8 cellular contexts compared by ENCODE assay signal in the genomic region with DNA sequence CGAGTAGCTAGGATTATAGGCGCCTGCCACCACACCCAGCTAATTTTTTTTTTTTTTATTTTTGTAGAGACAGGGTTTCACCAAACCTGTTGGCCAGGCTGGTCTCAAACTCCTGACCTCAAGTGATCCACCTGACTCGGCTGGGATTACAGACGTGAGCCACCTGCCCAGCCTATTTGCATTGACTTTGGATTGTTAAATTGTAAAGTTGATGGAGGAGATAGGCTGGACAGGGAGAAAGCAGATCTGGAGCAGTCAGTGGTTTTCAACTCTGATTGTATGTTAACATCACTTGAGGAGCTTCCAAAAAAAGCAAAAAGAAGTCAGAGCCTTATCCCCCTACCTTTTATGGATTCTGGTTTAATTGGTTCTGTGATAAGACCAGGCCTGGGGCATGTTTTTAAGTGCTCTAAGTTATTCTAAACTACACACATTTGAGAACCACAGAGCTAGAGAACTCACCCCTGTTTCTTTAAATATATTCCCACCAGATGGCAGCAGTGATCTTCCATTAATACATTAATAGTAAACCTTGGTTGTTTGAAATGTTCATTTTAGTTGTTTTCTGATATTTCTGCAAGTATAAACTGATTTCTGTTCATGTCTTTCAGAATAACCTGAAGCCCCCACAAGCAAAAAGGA. TPM values are rescaled to one million over a fixed set of nuclear protein-coding genes. Genes with fewer than 3 reads are reported as not detected.
DNase-seq lines count a peak whose midpoint lies in the region; ATAC-seq and TF ChIP-seq lines count a peak whose summit lies in the region.

No MANE protein-coding gene starts in this region.

- H3K4me3 Mint-ChIP-seq in progenitor cell of endocrine pancreas (ENCODE audit: low read depth), result no peak overlapping the region

- H3K9me3 Mint-ChIP-seq in progenitor cell of endocrine pancreas (ENCODE audit: low read depth), result no peaks in the 10 kb centered on the region

- no peak for ATAC-seq in HG03520 (IDR thresholded peaks at IDR 0.05; ENCODE audit: unreplicated experiment)

- H3K27ac Mint-ChIP-seq in progenitor cell of endocrine pancreas, result peak overlapping the region; percentile 52

- H3K36me3 Mint-ChIP-seq in progenitor cell of endocrine pancreas (ENCODE audit: insufficient read depth), result peaks cover 13% of the 10 kb centered on the region

- TF ChIP-seq CTCF in GM12873 (IDR thresholded peaks at IDR 0.05; ENCODE audit: insufficient read depth, low read depth, low read length, missing control alignments) (peak; percentile 22), progenitor cell of endocrine pancreas (IDR thresholded peaks at IDR 0.05; ENCODE audit: unreplicated experiment) (peak; percentile 45)

- DNase-seq in NCI-H2171 (lab: John Stamatoyannopoulos, UW), result peak; percentile 26
- DNase-seq in dermis microvascular lymphatic vessel endothelial cell (ENCODE audit: low read depth in 2 of 2), result peak; percentile 39 to 65
- no peak for DNase-seq in progenitor cell of endocrine pancreas (ENCODE audit: low spot score, unreplicated experiment)
- no peak for DNase-seq in NCI-H1092 treated with DMSO at 0.1 percent for 48 hours (lab: John Stamatoyannopoulos, UW)
- no peak for DNase-seq in NCI-H187 (lab: John Stamatoyannopoulos, UW)
- DNase-seq in NCI-H1105 treated with DMSO at 0.1 percent for 48 hours (lab: John Stamatoyannopoulos, UW), result no peak

- no peaks in the 10 kb centered on the region for H3K27me3 Mint-ChIP-seq in progenitor cell of endocrine pancreas

- no peaks in the 10 kb centered on the region for H3K4me1 Mint-ChIP-seq in progenitor cell of endocrine pancreas (ENCODE audit: low read depth)

RNA-seq across cellular contexts. Expression of a gene that starts 7.5 kb away (rescaled TPM):
- total RNA-seq in dermis microvascular lymphatic vessel endothelial cell (10.3 and 10.6 TPM in 2 replicates), progenitor cell of endocrine pancreas (24.7 and 27.2 TPM in 2 replicates)

RNA-seq across cellular contexts. Expression of a gene that starts 15.3 kb away (rescaled TPM):
- total RNA-seq in dermis microvascular lymphatic vessel endothelial cell (33.0 and 57.5 TPM in 2 replicates), progenitor cell of endocrine pancreas (19.7 and 20.0 TPM in 2 replicates)

RNA-seq across cellular contexts. Expression of a gene that starts 54.0 kb away (rescaled TPM):
- 21.3 and 33.0 TPM in 2 replicates for total RNA-seq in dermis microvascular lymphatic vessel endothelial cell
- total RNA-seq in progenitor cell of endocrine pancreas, result 2.2 and 3.0 TPM in 2 replicates

Comparison
In these comparisons a context has a peak if more than half of its experiments do, and no peak if none do; other contexts are left out.
1. DNase-seq: peak in NCI-H2171 (single experiment) and dermis microvascular lymphatic vessel endothelial cell (2 of 2); none in progenitor cell of endocrine pancreas (single experiment), NCI-H1092 treated with DMSO at 0.1 percent for 48 hours (single experiment), NCI-H187 (0 of 2) and NCI-H1105 treated with DMSO at 0.1 percent for 48 hours (single experiment).